Comparison of ENCODE assay signal across 7 cellular contexts in genomic region chr10:132538790-132539421, GRCh38. TPM values are rescaled to one million over a fixed set of nuclear protein-coding genes. Genes with fewer than 3 reads are reported as not detected.
DNase-seq lines count a peak whose midpoint lies in the region; ATAC-seq and TF ChIP-seq lines count a peak whose summit lies in the region.

No MANE protein-coding gene starts in this region.

- H3K36me3 Mint-ChIP-seq in activated T-helper 17 cell treated with anti-CD3 and anti-CD28 coated beads, Interleukin-2, amount 50 U/mL, for 72 hours (ENCODE audit: low read depth) = no peaks in the 10 kb centered on the region

- peaks cover 38% of the 10 kb centered on the region for H3K4me1 Mint-ChIP-seq in activated T-helper 17 cell treated with anti-CD3 and anti-CD28 coated beads, Interleukin-2, amount 50 U/mL, for 72 hours
- H3K4me1 Mint-ChIP-seq in stimulated activated naive CD8-positive, alpha-beta T cell treated with anti-CD3 and anti-CD28 coated beads, Interleukin-15, amount 100 ng/mL, for 72 hours = peaks cover 79% of the 10 kb centered on the region

- no peaks in the 10 kb centered on the region for H3K36me3 ChIP-seq in iPS-15b (ENCODE audit: control insufficient read depth, insufficient read depth, low read length)

- CTCF ChIA-PET in HEK293T (lab: Yijun Ruan, JAX) = interaction anchor here (0.7 to 1.0 kb wide), 3 partner anchors 74 to 95 kb away, joined by 3 read pairs; no protein-coding TSS in a partner anchor

- H3K9me3 ChIP-seq in iPS-15b (ENCODE audit: control insufficient read depth, insufficient read depth, low read length) = no peaks in the 10 kb centered on the region

- H3K4me3 ChIP-seq in HFF-Myc (replicated peaks; ENCODE audit: low read depth, low read length) (peak overlapping the region; percentile 67), iPS-15b (ENCODE audit: low read depth, low read length) (peak overlapping the region; percentile 58)

- H3K27ac Mint-ChIP-seq in activated T-helper 17 cell treated with anti-CD3 and anti-CD28 coated beads, Interleukin-2, amount 50 U/mL, for 72 hours = peak overlapping the region; percentile 91
- peak overlapping the region; percentile 66 to 88 for H3K27ac Mint-ChIP-seq in stimulated activated naive CD8-positive, alpha-beta T cell treated with anti-CD3 and anti-CD28 coated beads, Interleukin-15, amount 100 ng/mL, for 72 hours

- H3K9me3 Mint-ChIP-seq in activated T-helper 17 cell treated with anti-CD3 and anti-CD28 coated beads, Interleukin-2, amount 50 U/mL, for 72 hours = no peaks in the 10 kb centered on the region
- H3K9me3 Mint-ChIP-seq in stimulated activated naive CD8-positive, alpha-beta T cell treated with anti-CD3 and anti-CD28 coated beads, Interleukin-15, amount 100 ng/mL, for 72 hours = no peaks in the 10 kb centered on the region

- TF ChIP-seq CTCF in HFF-Myc (IDR thresholded peaks at IDR 0.05; ENCODE audit: low read depth, low read length, missing control alignments) = no peak

- DNase-seq in HFF-Myc (ENCODE audit: extremely low read depth, low read depth) (no peak), HEK293T (ENCODE audit: extremely low spot score) (no peak)
- DNase-seq in stimulated activated naive CD8-positive, alpha-beta T cell treated with anti-CD3 and anti-CD28 coated beads, Interleukin-15, amount 100 ng/mL, for 72 hours = no peak

- H3K27me3 ChIP-seq in iPS-15b (ENCODE audit: control insufficient read depth, insufficient read depth, low read length) = peaks cover 9% of the 10 kb centered on the region

- ATAC-seq in activated T-helper 17 cell treated with anti-CD3 and anti-CD28 coated beads, Interleukin-2, amount 50 U/mL, for 72 hours (replicated peaks) = no peak
- no peak for ATAC-seq in stimulated activated naive CD8-positive, alpha-beta T cell treated with anti-CD3 and anti-CD28 coated beads, Interleukin-15, amount 100 ng/mL, for 72 hours
- no peak for ATAC-seq in HG03196 (IDR thresholded peaks at IDR 0.05; ENCODE audit: unreplicated experiment)
- ATAC-seq in HG02870 (IDR thresholded peaks at IDR 0.05; ENCODE audit: unreplicated experiment) = no peak

- peak overlapping the region; percentile 90 for H3K4me3 Mint-ChIP-seq in activated T-helper 17 cell treated with anti-CD3 and anti-CD28 coated beads, Interleukin-2, amount 50 U/mL, for 72 hours
- H3K4me3 Mint-ChIP-seq in stimulated activated naive CD8-positive, alpha-beta T cell treated with anti-CD3 and anti-CD28 coated beads, Interleukin-15, amount 100 ng/mL, for 72 hours = peak overlapping the region; percentile 95 to 99

- no peaks in the 10 kb centered on the region for H3K27me3 Mint-ChIP-seq in activated T-helper 17 cell treated with anti-CD3 and anti-CD28 coated beads, Interleukin-2, amount 50 U/mL, for 72 hours
- no peaks in the 10 kb centered on the region for H3K27me3 Mint-ChIP-seq in stimulated activated naive CD8-positive, alpha-beta T cell treated with anti-CD3 and anti-CD28 coated beads, Interleukin-15, amount 100 ng/mL, for 72 hours

- H3K4me1 ChIP-seq in iPS-15b (ENCODE audit: control insufficient read depth, insufficient read depth, low read length) = peaks cover 5% of the 10 kb centered on the region

- H3K9ac ChIP-seq in iPS-15b (ENCODE audit: low read depth, low read length) = no peak overlapping the region

- POLR2A ChIA-PET in HEK293T (lab: Yijun Ruan, JAX) = no interaction called here

TF ChIP-seq in HEK293T, 16 proteins besides CTCF, POLR2A, EP300 and RAD21:
- TF ChIP-seq FOXA1 (IDR thresholded peaks at IDR 0.05) = no peak
- no peak for TF ChIP-seq BHLHE40 (IDR thresholded peaks at IDR 0.05; ENCODE audit: borderline replicate concordance)
- TF ChIP-seq SUZ12 (IDR thresholded peaks at IDR 0.05) = no peak
- TF ChIP-seq SP1 (IDR thresholded peaks at IDR 0.05) = no peak
- no peak for TF ChIP-seq L3MBTL2 (conservative IDR thresholded peaks at IDR 0.05)
- TF ChIP-seq ELF4 (IDR thresholded peaks at IDR 0.05) = no peak
- no peak for TF ChIP-seq FOXM1 (IDR thresholded peaks at IDR 0.05; ENCODE audit: borderline replicate concordance)
- TF ChIP-seq FOXK2 (IDR thresholded peaks at IDR 0.05) = no peak
- TF ChIP-seq NFRKB (IDR thresholded peaks at IDR 0.05) = no peak
- TF ChIP-seq HDGF (IDR thresholded peaks at IDR 0.05; ENCODE audit: borderline replicate concordance) = no peak
- TF ChIP-seq LEF1 (IDR thresholded peaks at IDR 0.05; ENCODE audit: borderline replicate concordance) = no peak
- no peak for TF ChIP-seq CTBP1 (IDR thresholded peaks at IDR 0.05; ENCODE audit: borderline replicate concordance)
- TF ChIP-seq ZNF384 (IDR thresholded peaks at IDR 0.05) = no peak
- no peak for TF ChIP-seq ARNT (IDR thresholded peaks at IDR 0.05)
- no peak for TF ChIP-seq TARDBP (IDR thresholded peaks at IDR 0.05)
- TF ChIP-seq, protein P1, sequence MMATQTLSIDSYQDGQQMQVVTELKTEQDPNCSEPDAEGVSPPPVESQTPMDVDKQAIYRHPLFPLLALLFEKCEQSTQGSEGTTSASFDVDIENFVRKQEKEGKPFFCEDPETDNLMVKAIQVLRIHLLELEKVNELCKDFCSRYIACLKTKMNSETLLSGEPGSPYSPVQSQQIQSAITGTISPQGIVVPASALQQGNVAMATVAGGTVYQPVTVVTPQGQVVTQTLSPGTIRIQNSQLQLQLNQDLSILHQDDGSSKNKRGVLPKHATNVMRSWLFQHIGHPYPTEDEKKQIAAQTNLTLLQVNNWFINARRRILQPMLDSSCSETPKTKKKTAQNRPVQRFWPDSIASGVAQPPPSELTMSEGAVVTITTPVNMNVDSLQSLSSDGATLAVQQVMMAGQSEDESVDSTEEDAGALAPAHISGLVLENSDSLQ (IDR thresholded peaks at IDR 0.05) = no peak

RNA-seq across cellular contexts. Expression of gene INPP5A, which starts 1.3 kb away (rescaled TPM):
- total RNA-seq in activated T-helper 17 cell treated with anti-CD3 and anti-CD28 coated beads, Interleukin-2, amount 50 U/mL, for 72 hours = 1 to 10 TPM; 4.3 to 5.6 TPM
